In the genomic region with DNA sequence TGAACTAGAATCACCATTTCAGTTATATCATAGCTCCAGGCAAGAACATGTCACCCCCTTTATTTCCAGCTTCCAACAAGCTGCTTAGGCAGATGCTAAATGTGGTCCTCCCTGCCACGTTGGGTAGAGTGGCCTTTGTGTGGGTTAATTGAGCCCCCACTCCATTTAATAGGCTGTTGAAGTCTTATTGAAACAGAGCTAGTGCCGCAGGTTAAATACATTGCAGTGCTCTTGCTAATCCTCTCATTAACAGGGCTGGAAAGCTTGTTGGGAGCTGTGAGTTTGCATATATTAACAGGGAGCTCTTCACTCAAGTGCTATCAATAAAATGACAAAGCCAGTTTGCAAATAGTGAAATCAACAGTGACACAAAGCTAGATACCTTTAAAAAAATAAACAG, we compare ENCODE assay signal across 18 cellular contexts.
"Had no signal": no experiment of that assay in that cellular context is flagged by ENCODE, and none has a peak within 500 bp of the region (broad histone marks: within the 10 kb centered on the region; RNA-seq: fewer than 3 reads in every experiment).

No MANE protein-coding gene starts in this region.

- H3K4me3 Mint-ChIP-seq: activated CD4-positive, alpha-beta T cell treated with anti-CD3 and anti-CD28 coated beads for 36 hours; activated CD8-positive, alpha-beta T cell treated with anti-CD3 and anti-CD28 coated beads for 36 hours; activated naive CD4-positive, alpha-beta T cell treated with anti-CD3 and anti-CD28 coated beads, Interleukin-2, amount 50 U/mL, for 24 hours; activated T-cell treated with anti-CD3 and anti-CD28 coated beads, Interleukin-2, amount 50 U/mL, for 4 hours; endodermal cell; mesothelial cell of epicardium; nephron progenitor cell had no signal

- ATAC-seq: activated CD4-positive, alpha-beta T cell treated with anti-CD3 and anti-CD28 coated beads for 36 hours; activated CD8-positive, alpha-beta T cell treated with anti-CD3 and anti-CD28 coated beads for 36 hours; activated T-cell treated with anti-CD3 and anti-CD28 coated beads, Interleukin-2, amount 50 U/mL, for 4 hours; gastrocnemius medialis; heart right ventricle; left cardiac atrium; psoas muscle; sciatic nerve; upper lobe of right lung had no signal

- H3K9me3 Mint-ChIP-seq: activated CD8-positive, alpha-beta T cell treated with anti-CD3 and anti-CD28 coated beads for 36 hours; activated naive CD4-positive, alpha-beta T cell treated with anti-CD3 and anti-CD28 coated beads, Interleukin-2, amount 50 U/mL, for 24 hours; activated T-cell treated with anti-CD3 and anti-CD28 coated beads, Interleukin-2, amount 50 U/mL, for 4 hours; mesothelial cell of epicardium had no signal

- H3K27me3 Mint-ChIP-seq: activated CD8-positive, alpha-beta T cell treated with anti-CD3 and anti-CD28 coated beads for 36 hours; activated naive CD4-positive, alpha-beta T cell treated with anti-CD3 and anti-CD28 coated beads, Interleukin-2, amount 50 U/mL, for 24 hours had no signal

- H3K4me1 Mint-ChIP-seq: activated CD4-positive, alpha-beta T cell treated with anti-CD3 and anti-CD28 coated beads for 36 hours; activated naive CD4-positive, alpha-beta T cell treated with anti-CD3 and anti-CD28 coated beads, Interleukin-2, amount 50 U/mL, for 24 hours; mesothelial cell of epicardium; nephron progenitor cell had no signal

- H3K27ac Mint-ChIP-seq: activated CD4-positive, alpha-beta T cell treated with anti-CD3 and anti-CD28 coated beads for 36 hours; activated CD8-positive, alpha-beta T cell treated with anti-CD3 and anti-CD28 coated beads for 36 hours; endodermal cell; mesothelial cell of epicardium had no signal

- H3K36me3 Mint-ChIP-seq: activated naive CD4-positive, alpha-beta T cell treated with anti-CD3 and anti-CD28 coated beads, Interleukin-2, amount 50 U/mL, for 24 hours; mesothelial cell of epicardium had no signal

- DNase-seq: activated CD4-positive, alpha-beta T cell treated with anti-CD3 and anti-CD28 coated beads for 36 hours; activated CD8-positive, alpha-beta T cell treated with anti-CD3 and anti-CD28 coated beads for 36 hours; activated effector memory CD4-positive, alpha-beta T cell treated with anti-CD3 and anti-CD28 coated beads, Interleukin-2, amount 50 U/mL, for 16 hours; activated T-cell treated with anti-CD3 and anti-CD28 coated beads, Interleukin-2, amount 50 U/mL, for 4 hours; adrenal gland; dorsolateral prefrontal cortex; endodermal cell; gastrocnemius medialis; heart right ventricle; left cardiac atrium; nephron progenitor cell; psoas muscle; stomach; testis; upper lobe of right lung had no signal
